Comparison of ENCODE assay signal across 9 cellular contexts in the genomic region with DNA sequence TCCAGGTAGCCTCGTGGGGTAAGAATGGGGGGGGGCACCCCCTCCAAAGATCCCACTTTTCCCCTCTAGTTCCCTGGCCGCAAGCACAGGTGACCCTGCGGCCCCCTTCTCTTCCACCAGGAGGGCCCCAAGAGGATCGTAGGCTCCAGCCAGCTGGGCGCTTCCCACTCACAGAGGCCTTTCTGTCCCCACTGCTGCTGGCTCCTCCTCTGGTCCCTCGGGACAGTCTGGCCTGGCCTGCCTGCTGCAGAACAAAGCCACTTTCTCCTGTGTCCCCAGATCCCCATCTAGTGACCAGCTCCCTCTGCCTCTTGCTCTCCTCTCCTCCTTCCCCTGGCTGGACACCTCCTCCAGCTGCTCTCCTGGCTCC. TPM values are rescaled to one million over a fixed set of nuclear protein-coding genes. Genes with fewer than 3 reads are reported as not detected.
DNase-seq lines count a peak whose midpoint lies in the region; ATAC-seq and TF ChIP-seq lines count a peak whose summit lies in the region.
"Had no signal": no experiment of that assay in that cellular context is flagged by ENCODE, and none has a peak within 500 bp of the region (broad histone marks: within the 10 kb centered on the region; RNA-seq: fewer than 3 reads in every experiment).

No MANE protein-coding gene starts in this region.

- H3K36me3 Mint-ChIP-seq in nephron progenitor cell (ENCODE audit: low read depth), result no peaks in the 10 kb centered on the region

- peak; percentile 2 for TF ChIP-seq POLR2A in erythroblast (IDR thresholded peaks at IDR 0.05; ENCODE audit: low read length)

- peaks cover 19% of the 10 kb centered on the region for H3K4me1 Mint-ChIP-seq in nephron progenitor cell

- H3K4me3 Mint-ChIP-seq in nephron progenitor cell, result peak overlapping the region; percentile 79

- no peak overlapping the region for H3K27ac Mint-ChIP-seq in nephron progenitor cell

- peak; percentile 48 for DNase-seq in DMS153 (lab: John Stamatoyannopoulos, UW)
- peak; percentile 53 for DNase-seq in RPMI7951 (ENCODE audit: low read depth)
- DNase-seq in erythroblast (lab: John Stamatoyannopoulos, UW), result no peak
- peak; percentile 54 for DNase-seq in nephron progenitor cell
- no peak for DNase-seq in effector CD8-positive, alpha-beta T cell (lab: John Stamatoyannopoulos, UW)

- no peaks in the 10 kb centered on the region for H3K9me3 Mint-ChIP-seq in nephron progenitor cell

- peaks cover 36% of the 10 kb centered on the region for H3K27me3 Mint-ChIP-seq in nephron progenitor cell (ENCODE audit: low read depth, poor library complexity)

- ATAC-seq in HG02678 (IDR thresholded peaks at IDR 0.05; ENCODE audit: unreplicated experiment) (peak; percentile 8), HG03025 (IDR thresholded peaks at IDR 0.05; ENCODE audit: low FRiP score, unreplicated experiment) (no peak), GM21717 (IDR thresholded peaks at IDR 0.05; ENCODE audit: unreplicated experiment) (no peak)

- peak; percentile 19 for TF ChIP-seq CTCF in nephron progenitor cell (IDR thresholded peaks at IDR 0.05)

RNA-seq across cellular contexts. Expression of a gene that starts 0.5 kb away (rescaled TPM):
- total RNA-seq in RPMI7951 (2014; rRNA removed; shearing (Covaris generic)), result 15.3 and 21.8 TPM in 2 replicates

RNA-seq across cellular contexts. Expression of a gene that starts 6.4 kb away (rescaled TPM):
- total RNA-seq in RPMI7951 (2014; rRNA removed; shearing (Covaris generic)), result 7.6 and 10.0 TPM in 2 replicates

RNA-seq across cellular contexts. Expression of a gene that starts 15.9 kb away (rescaled TPM):
- total RNA-seq in RPMI7951 (2014; rRNA removed; shearing (Covaris generic)), result 39.2 and 56.9 TPM in 2 replicates

RNA-seq across cellular contexts. Expression of a gene that starts 17.0 kb away (rescaled TPM):
- not detected in 2 replicates for total RNA-seq in RPMI7951 (2014; rRNA removed; shearing (Covaris generic))
- total RNA-seq: T-helper 1 cell treated with Interleukin-12 subunit alpha and Interleukin-12 subunit beta and Interleukin-4 antibody, amounts not matched to agents 30 ng/mL and 1 ng/mL, for 36 hours had no signal

RNA-seq across cellular contexts. Expression of a gene that starts 24.9 kb away (rescaled TPM):
- 0.60 and 1.6 TPM in 2 replicates for total RNA-seq in RPMI7951 (2014; rRNA removed; shearing (Covaris generic))

Comparison
In these comparisons a context has a peak if more than half of its experiments do, and no peak if none do; other contexts are left out.
1. DNase-seq: peak in DMS153 (single experiment), RPMI7951 (single experiment) and nephron progenitor cell (single experiment); none in erythroblast (0 of 2) and effector CD8-positive, alpha-beta T cell (single experiment).